In genomic region chr15:100338971-100339444, GRCh38 we compare ENCODE assay signal across 7 cellular contexts. TPM values are rescaled to one million over a fixed set of nuclear protein-coding genes. Genes with fewer than 3 reads are reported as not detected.
DNase-seq lines count a peak whose midpoint lies in the region; ATAC-seq, FAIRE-seq and TF ChIP-seq lines count a peak whose summit lies in the region.

No MANE protein-coding gene starts in this region.

- H3K9me3 ChIP-seq in T-helper 17 cell (ENCODE audit: control insufficient read depth, low read length, poor library complexity, severe bottlenecking): no peaks in the 10 kb centered on the region
- H3K9me3 ChIP-seq in kidney (ENCODE audit: control insufficient read depth in 1 of 2, low read length in 2 of 2): no peaks in the 10 kb centered on the region

- H3K27me3 Mint-ChIP-seq in T-helper 17 cell: peaks cover 4% of the 10 kb centered on the region

- DNase-seq in LoVo (ENCODE audit: low spot score) (peak; percentile 13), T-helper 17 cell (peak in 2 of 3 donors; percentile 29 to 50), caudate nucleus (lab: John Stamatoyannopoulos, UW) (peak in 35 of 61 donors; percentile 15 to 81 (median 33)), kidney (no peak), NCI-H128 (lab: John Stamatoyannopoulos, UW; ENCODE audit: unreplicated experiment) (no peak)
- peak; percentile 25 to 37 for DNase-seq in stimulated activated CD4-positive, alpha-beta T cell treated with anti-CD3 and anti-CD28 coated beads, Interleukin-4, amount 100 ng/mL, for 48 hours (ENCODE audit: low read depth in 2 of 2)

- H3K36me3 ChIP-seq in kidney (ENCODE audit: control insufficient read depth in 1 of 2, insufficient read depth in 2 of 2, low read length in 2 of 2): no peaks in the 10 kb centered on the region

- no peaks in the 10 kb centered on the region for H3K36me3 Mint-ChIP-seq in T-helper 17 cell (ENCODE audit: low read depth)

- peak overlapping the region in 1 of 2 donors; percentile 21 for H3K9ac ChIP-seq in kidney (ENCODE audit: low read length in 2 of 2)

- H3K4me3 Mint-ChIP-seq in T-helper 17 cell: peak overlapping the region; percentile 74

- intact Hi-C loops in kidney (cut with DNase I): loop anchor here (10.0 kb wide), 1 partner anchor 404 kb away; no protein-coding TSS in a partner anchor

- H3K27ac Mint-ChIP-seq in T-helper 17 cell: peak overlapping the region; percentile 1

- peak; percentile 64 for FAIRE-seq in kidney (lab: Jason Lieb, UNC)

- peak overlapping the region in 1 of 2 donors; percentile 38 for H3K4me3 ChIP-seq in kidney (ENCODE audit: low read length in 2 of 2)

- H3K27ac ChIP-seq in caudate nucleus (ENCODE audit: low read depth, low read length): no peak overlapping the region
- no peak overlapping the region for H3K27ac ChIP-seq in kidney (ENCODE audit: low read depth in 2 of 2, low read length in 2 of 2)

- TF ChIP-seq CTCF in GM12872 (IDR thresholded peaks at IDR 0.05; ENCODE audit: insufficient read depth, low read depth, low read length) (peak; percentile 46; the same call in 2 of the 3 replicates), kidney (IDR thresholded peaks at IDR 0.05; ENCODE audit: borderline replicate concordance, extremely low read depth, insufficient read depth) (peak; percentile 84)

- ATAC-seq in T-helper 17 cell: peak; percentile 56

- peaks cover 0 to 6% of the 10 kb centered on the region in 2 donors for H3K4me1 ChIP-seq in kidney (ENCODE audit: control insufficient read depth in 1 of 2, insufficient read depth in 1 of 2, low read depth in 1 of 2, low read length in 2 of 2)

- H3K4me1 Mint-ChIP-seq in T-helper 17 cell: peaks cover 23% of the 10 kb centered on the region

RNA-seq across cellular contexts. Expression of gene ADAMTS17, which starts 2.8 kb away (rescaled TPM):
- 10 to 100 TPM in 1 of 2 donors, 1 to 10 TPM in 1; 8.1 to 10.6 TPM for total RNA-seq in T-helper 17 cell
- 2.2 TPM for total RNA-seq in kidney
- 1.7 TPM for polyA plus RNA-seq in kidney (ENCODE audit: insufficient read depth, low read depth, low replicate concordance)

Comparison
In these comparisons a context has a peak if more than half of its experiments do, and no peak if none do; other contexts are left out.
1. DNase-seq: peak in LoVo (single experiment), T-helper 17 cell (2 of 3), caudate nucleus (35 of 61) and stimulated activated CD4-positive, alpha-beta T cell treated with anti-CD3 and anti-CD28 coated beads, Interleukin-4, amount 100 ng/mL, for 48 hours (2 of 2); none in kidney (single experiment) and NCI-H128 (single experiment).